Comparison of ENCODE assay signal across 1 cellular context in the genomic region with DNA sequence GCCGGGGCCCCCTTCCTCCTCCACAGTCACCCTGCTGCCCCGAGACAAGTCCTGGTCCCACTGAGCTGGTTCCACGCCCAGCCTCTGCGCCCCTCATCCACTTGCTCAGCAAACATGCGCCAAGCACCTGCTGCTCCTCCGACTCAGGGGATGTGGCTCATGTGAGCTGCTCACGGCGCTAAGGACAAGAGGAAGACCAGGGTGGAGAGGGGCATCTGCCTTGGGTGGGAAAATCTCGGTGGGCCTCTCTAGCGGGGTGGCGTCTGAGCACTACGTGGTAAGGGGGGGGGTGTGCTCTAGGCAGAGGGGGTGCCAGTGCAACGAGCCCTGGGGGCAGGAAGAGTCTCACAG.
TF ChIP-seq lines count a peak whose summit lies in the region.

No MANE protein-coding gene starts in this region.

TF ChIP-seq in HEK293, 187 proteins besides CTCF, POLR2A, EP300 and RAD21:
- TF ChIP-seq, protein P1, sequence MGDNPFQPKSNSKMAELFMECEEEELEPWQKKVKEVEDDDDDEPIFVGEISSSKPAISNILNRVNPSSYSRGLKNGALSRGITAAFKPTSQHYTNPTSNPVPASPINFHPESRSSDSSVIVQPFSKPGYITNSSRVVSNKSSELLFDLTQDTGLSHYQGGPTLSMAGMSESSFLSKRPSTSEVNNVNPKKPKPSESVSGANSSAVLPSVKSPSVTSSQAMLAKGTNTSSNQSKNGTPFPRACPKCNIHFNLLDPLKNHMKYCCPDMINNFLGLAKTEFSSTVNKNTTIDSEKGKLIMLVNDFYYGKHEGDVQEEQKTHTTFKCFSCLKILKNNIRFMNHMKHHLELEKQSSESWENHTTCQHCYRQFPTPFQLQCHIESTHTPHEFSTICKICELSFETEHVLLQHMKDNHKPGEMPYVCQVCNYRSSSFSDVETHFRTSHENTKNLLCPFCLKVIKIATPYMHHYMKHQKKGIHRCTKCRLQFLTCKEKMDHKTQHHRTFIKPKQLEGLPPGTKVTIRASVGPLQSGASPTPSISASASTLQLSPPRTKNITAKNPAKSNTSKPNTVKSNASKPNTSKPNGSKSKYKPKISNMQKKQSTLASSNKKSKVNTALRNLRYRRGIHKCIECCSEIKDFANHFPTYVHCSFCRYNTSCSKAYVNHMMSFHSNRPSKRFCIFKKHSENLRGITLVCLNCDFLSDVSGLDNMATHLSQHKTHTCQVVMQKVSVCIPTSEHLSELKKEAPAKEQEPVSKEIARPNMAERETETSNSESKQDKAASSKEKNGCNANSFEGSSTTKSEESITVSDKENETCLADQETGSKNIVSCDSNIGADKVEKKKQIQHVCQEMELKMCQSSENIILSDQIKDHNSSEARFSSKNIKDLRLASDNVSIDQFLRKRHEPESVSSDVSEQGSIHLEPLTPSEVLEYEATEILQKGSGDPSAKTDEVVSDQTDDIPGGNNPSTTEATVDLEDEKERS (tag by site-specific recombination; IDR thresholded peaks at IDR 0.05) = no peak
- no peak for TF ChIP-seq ZEB2 (tag by site-specific recombination; IDR thresholded peaks at IDR 0.05)
- TF ChIP-seq ZNF670 (tag by site-specific recombination; IDR thresholded peaks at IDR 0.05; ENCODE audit: low read depth) = no peak
- TF ChIP-seq ZFP41 (tag by site-specific recombination; IDR thresholded peaks at IDR 0.05; ENCODE audit: borderline replicate concordance) = no peak
- peak; percentile 74 for TF ChIP-seq SCRT2 (tag by site-specific recombination; IDR thresholded peaks at IDR 0.05)
- no peak for TF ChIP-seq ZNF747 (tag by site-specific recombination; IDR thresholded peaks at IDR 0.05)
- TF ChIP-seq, protein P2, sequence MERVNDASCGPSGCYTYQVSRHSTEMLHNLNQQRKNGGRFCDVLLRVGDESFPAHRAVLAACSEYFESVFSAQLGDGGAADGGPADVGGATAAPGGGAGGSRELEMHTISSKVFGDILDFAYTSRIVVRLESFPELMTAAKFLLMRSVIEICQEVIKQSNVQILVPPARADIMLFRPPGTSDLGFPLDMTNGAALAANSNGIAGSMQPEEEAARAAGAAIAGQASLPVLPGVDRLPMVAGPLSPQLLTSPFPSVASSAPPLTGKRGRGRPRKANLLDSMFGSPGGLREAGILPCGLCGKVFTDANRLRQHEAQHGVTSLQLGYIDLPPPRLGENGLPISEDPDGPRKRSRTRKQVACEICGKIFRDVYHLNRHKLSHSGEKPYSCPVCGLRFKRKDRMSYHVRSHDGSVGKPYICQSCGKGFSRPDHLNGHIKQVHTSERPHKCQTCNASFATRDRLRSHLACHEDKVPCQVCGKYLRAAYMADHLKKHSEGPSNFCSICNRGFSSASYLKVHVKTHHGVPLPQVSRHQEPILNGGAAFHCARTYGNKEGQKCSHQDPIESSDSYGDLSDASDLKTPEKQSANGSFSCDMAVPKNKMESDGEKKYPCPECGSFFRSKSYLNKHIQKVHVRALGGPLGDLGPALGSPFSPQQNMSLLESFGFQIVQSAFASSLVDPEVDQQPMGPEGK (tag by site-specific recombination; IDR thresholded peaks at IDR 0.05) = peak; percentile 18; the same call in 1 of the 2 replicates
- TF ChIP-seq ZNF639 (tag by site-specific recombination; IDR thresholded peaks at IDR 0.05) = no peak
- TF ChIP-seq KLF10 (tag by site-specific recombination; IDR thresholded peaks at IDR 0.05) = no peak
- TF ChIP-seq EGR2 (tag by site-specific recombination; IDR thresholded peaks at IDR 0.05; ENCODE audit: low read depth) = no peak
- TF ChIP-seq ZNF140 (tag by site-specific recombination; IDR thresholded peaks at IDR 0.05) = no peak
- TF ChIP-seq ZNF843 (tag by site-specific recombination; IDR thresholded peaks at IDR 0.05) = no peak
- no peak for TF ChIP-seq ZNF423 (tag by site-specific recombination; IDR thresholded peaks at IDR 0.05)
- TF ChIP-seq YY2 (tag by site-specific recombination; IDR thresholded peaks at IDR 0.05) = no peak
- peak; percentile 24; the same call in 1 of the 2 replicates for TF ChIP-seq SCRT1 (tag by site-specific recombination; IDR thresholded peaks at IDR 0.05; ENCODE audit: borderline replicate concordance)
- TF ChIP-seq, protein P3, sequence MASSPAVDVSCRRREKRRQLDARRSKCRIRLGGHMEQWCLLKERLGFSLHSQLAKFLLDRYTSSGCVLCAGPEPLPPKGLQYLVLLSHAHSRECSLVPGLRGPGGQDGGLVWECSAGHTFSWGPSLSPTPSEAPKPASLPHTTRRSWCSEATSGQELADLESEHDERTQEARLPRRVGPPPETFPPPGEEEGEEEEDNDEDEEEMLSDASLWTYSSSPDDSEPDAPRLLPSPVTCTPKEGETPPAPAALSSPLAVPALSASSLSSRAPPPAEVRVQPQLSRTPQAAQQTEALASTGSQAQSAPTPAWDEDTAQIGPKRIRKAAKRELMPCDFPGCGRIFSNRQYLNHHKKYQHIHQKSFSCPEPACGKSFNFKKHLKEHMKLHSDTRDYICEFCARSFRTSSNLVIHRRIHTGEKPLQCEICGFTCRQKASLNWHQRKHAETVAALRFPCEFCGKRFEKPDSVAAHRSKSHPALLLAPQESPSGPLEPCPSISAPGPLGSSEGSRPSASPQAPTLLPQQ (tag by site-specific recombination; IDR thresholded peaks at IDR 0.05) = no peak
